In the genomic region with DNA sequence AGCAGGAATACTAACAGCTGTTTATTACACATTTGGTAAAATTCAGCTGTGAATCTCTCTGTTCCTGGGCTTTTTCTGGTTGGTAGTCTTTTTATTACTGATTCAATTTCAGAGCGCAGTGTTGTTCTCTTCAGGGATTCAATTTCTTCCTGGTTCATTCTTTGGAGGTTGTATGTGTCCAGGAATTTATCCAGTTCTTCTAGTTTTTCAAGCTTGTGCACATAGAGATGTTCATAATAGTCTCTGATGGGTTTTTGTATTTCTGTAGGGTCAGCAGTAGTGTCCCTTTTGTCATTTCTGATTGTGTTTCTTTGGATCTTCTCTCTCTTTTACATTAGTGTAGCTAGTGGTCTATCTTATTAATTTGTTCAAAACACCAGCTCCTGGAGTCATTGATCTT, we compare ENCODE assay signal across 38 cellular contexts. TPM values are rescaled to one million over a fixed set of nuclear protein-coding genes. Genes with fewer than 3 reads are reported as not detected.
"Had no signal": no experiment of that assay in that cellular context is flagged by ENCODE, and none has a peak within 500 bp of the region (broad histone marks: within the 10 kb centered on the region; RNA-seq: fewer than 3 reads in every experiment).

No MANE protein-coding gene starts in this region.

- H3K4me3 ChIP-seq: MG63 had no signal

- H3K9me3 ChIP-seq: MG63 had no signal

- H3K36me3 ChIP-seq: MG63 had no signal

- DNase-seq: MG63, MM.1S, MV-4-11, NCI-H1048, NCI-H1092, NCI-H1092 treated with DMSO at 0.1 percent for 48 hours, NCI-H1105, NCI-H1105 treated with DMSO at 0.1 percent for 48 hours, NCI-H1417, NCI-H1417 treated with DMSO at 0.1 percent for 48 hours, NCI-H1436, NCI-H1436 treated with DMSO at 0.1 percent for 48 hours, NCI-H146, NCI-H1694, NCI-H1694 treated with DMSO at 0.1 percent for 48 hours, NCI-H187, NCI-H187 treated with DMSO at 0.1 percent for 48 hours, NCI-H1930, NCI-H2029, NCI-H2029 treated with DMSO at 0.1 percent for 48 hours, NCI-H2081 treated with DMSO at 0.1 percent for 48 hours, NCI-H2107, NCI-H2171, NCI-H2171 treated with DMSO at 0.1 percent for 48 hours, NCI-H2227 treated with DMSO at 0.1 percent for 48 hours, NCI-H226, NCI-H345, NCI-H446, NCI-H446 treated with DMSO at 0.1 percent for 48 hours, NCI-H510A, NCI-H510A treated with DMSO at 0.1 percent for 48 hours, NCI-H524, NCI-H524 treated with DMSO at 0.1 percent for 48 hours, NCI-H526 had no signal

- H3K27me3 ChIP-seq: MG63 had no signal

RNA-seq across cellular contexts. Expression of a gene that starts 9.1 kb away (rescaled TPM):
- total RNA-seq: LHCN-M2, M059J, MCF 10A, NCI-H460 had no signal

RNA-seq across cellular contexts. Expression of a gene that starts 16.6 kb away (rescaled TPM):
- total RNA-seq: LHCN-M2, M059J, MCF 10A, NCI-H460 had no signal

RNA-seq across cellular contexts. Expression of a gene that starts 26.9 kb away (rescaled TPM):
- total RNA-seq: LHCN-M2, M059J, MCF 10A, NCI-H460 had no signal

RNA-seq across cellular contexts. Expression of a gene that starts 53.0 kb away (rescaled TPM):
- total RNA-seq: LHCN-M2, M059J, MCF 10A, NCI-H460 had no signal

RNA-seq across cellular contexts. Expression of a gene that starts 54.2 kb away (rescaled TPM):
- total RNA-seq: LHCN-M2, M059J, MCF 10A, NCI-H460 had no signal
